Comparison of ENCODE assay signal across 1 cellular context in the genomic region with DNA sequence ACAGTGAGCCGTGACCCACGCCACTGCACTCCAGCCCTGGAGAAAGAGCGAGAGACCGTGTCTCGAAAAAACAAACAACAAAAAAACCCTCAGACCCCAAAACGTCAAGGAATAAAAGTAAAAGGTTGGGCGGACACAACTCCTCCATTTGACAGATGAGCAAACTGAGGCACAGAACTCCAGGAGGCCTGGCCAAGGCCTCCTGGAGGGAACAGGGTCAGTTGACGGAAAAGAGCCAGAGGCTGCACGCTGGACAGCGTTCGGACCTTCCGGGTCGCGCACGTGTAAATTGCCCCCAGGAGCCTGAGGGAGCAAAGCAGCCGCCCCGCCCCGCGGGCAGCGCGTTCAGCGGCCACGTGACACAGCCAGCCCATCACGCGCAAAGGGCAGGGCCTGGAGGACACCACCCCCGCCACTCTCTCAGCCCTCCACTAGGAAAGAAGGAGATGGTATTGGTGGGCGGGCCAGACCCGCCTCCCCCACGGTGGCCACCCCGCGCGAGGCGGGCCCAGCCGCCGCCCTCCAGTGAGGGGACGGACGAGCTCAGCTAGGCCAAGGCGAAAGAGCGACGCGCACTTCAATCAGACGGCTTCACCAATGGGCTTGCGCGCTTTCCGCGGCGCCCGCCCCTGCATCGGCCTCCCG.
A peak's percentile ranks its signal among the peaks of the same experiment; 100 is the strongest.
TF ChIP-seq lines count a peak whose summit lies in the region.

No MANE protein-coding gene starts in this region.

TF ChIP-seq in HepG2, 621 proteins besides CTCF, POLR2A, EP300 and RAD21 (continued from another document and continues in another):
- TF ChIP-seq, protein P1, sequence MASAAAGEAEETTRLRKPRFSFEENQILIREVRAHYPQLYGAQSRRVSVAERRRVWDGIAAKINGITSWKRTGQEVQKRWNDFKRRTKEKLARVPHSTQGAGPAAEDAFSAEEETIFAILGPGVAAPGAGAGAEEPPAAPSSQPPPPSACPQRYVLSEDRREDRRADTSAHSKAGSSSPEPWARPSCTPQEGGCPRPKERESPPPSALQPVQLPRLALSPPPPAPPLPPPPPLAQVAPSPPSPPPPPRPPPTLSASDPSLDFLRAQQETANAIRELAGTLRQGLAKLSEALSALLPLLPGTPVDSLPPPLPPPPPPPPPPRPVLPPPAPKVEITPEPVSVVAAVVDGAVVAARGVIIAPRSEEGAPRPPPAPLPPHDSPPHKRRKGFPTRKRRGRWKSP (CRISPR knock-in tag; IDR thresholded peaks at IDR 0.05), result peak; percentile 72; the same call in 1 of the 2 replicates
- no peak for TF ChIP-seq ZNF776 (CRISPR knock-in tag; IDR thresholded peaks at IDR 0.05)
- TF ChIP-seq, protein P2, sequence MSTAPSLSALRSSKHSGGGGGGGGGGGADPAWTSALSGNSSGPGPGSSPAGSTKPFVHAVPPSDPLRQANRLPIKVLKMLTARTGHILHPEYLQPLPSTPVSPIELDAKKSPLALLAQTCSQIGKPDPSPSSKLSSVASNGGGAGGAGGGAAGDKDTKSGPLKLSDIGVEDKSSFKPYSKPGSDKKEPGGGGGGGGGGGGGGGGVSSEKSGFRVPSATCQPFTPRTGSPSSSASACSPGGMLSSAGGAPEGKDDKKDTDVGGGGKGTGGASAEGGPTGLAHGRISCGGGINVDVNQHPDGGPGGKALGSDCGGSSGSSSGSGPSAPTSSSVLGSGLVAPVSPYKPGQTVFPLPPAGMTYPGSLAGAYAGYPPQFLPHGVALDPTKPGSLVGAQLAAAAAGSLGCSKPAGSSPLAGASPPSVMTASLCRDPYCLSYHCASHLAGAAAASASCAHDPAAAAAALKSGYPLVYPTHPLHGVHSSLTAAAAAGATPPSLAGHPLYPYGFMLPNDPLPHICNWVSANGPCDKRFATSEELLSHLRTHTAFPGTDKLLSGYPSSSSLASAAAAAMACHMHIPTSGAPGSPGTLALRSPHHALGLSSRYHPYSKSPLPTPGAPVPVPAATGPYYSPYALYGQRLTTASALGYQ (CRISPR knock-in tag; IDR thresholded peaks at IDR 0.05), result no peak; the same call in 1 of the 2 replicates
- TF ChIP-seq MBD4 (IDR thresholded peaks at IDR 0.05; ENCODE audit: borderline replicate concordance, low read length), result no peak
- TF ChIP-seq MTF2 (CRISPR knock-in tag; IDR thresholded peaks at IDR 0.05; ENCODE audit: borderline replicate concordance), result no peak; the same call in 1 of the 2 replicates
- peak; percentile 76; the same call in 1 of the 2 replicates for TF ChIP-seq HOXA5 (CRISPR knock-in tag; IDR thresholded peaks at IDR 0.05)
- no peak for TF ChIP-seq MATR3 (CRISPR knock-in tag; IDR thresholded peaks at IDR 0.05)
- TF ChIP-seq ZMYM2 (CRISPR knock-in tag; IDR thresholded peaks at IDR 0.05), result peak; percentile 44; the same call in 1 of the 2 replicates
- no peak for TF ChIP-seq SMYD3 (CRISPR knock-in tag; IDR thresholded peaks at IDR 0.05)
- no peak for TF ChIP-seq YY1 (IDR thresholded peaks at IDR 0.05; ENCODE audit: insufficient read depth, insufficient replicate concordance, low read depth, low read length)
- TF ChIP-seq TRIM24 (CRISPR knock-in tag; IDR thresholded peaks at IDR 0.05), result no peak
- TF ChIP-seq, protein P3, sequence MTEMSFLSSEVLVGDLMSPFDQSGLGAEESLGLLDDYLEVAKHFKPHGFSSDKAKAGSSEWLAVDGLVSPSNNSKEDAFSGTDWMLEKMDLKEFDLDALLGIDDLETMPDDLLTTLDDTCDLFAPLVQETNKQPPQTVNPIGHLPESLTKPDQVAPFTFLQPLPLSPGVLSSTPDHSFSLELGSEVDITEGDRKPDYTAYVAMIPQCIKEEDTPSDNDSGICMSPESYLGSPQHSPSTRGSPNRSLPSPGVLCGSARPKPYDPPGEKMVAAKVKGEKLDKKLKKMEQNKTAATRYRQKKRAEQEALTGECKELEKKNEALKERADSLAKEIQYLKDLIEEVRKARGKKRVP (CRISPR knock-in tag; IDR thresholded peaks at IDR 0.05), result no peak
- peak; percentile 93 for TF ChIP-seq BHLHE40 (IDR thresholded peaks at IDR 0.05; ENCODE audit: low read length)
- TF ChIP-seq, protein P4, sequence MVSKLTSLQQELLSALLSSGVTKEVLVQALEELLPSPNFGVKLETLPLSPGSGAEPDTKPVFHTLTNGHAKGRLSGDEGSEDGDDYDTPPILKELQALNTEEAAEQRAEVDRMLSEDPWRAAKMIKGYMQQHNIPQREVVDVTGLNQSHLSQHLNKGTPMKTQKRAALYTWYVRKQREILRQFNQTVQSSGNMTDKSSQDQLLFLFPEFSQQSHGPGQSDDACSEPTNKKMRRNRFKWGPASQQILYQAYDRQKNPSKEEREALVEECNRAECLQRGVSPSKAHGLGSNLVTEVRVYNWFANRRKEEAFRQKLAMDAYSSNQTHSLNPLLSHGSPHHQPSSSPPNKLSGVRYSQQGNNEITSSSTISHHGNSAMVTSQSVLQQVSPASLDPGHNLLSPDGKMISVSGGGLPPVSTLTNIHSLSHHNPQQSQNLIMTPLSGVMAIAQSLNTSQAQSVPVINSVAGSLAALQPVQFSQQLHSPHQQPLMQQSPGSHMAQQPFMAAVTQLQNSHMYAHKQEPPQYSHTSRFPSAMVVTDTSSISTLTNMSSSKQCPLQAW (CRISPR knock-in tag; IDR thresholded peaks at IDR 0.05), result peak; percentile 32; the same call in 1 of the 2 replicates
- TF ChIP-seq, protein P5, sequence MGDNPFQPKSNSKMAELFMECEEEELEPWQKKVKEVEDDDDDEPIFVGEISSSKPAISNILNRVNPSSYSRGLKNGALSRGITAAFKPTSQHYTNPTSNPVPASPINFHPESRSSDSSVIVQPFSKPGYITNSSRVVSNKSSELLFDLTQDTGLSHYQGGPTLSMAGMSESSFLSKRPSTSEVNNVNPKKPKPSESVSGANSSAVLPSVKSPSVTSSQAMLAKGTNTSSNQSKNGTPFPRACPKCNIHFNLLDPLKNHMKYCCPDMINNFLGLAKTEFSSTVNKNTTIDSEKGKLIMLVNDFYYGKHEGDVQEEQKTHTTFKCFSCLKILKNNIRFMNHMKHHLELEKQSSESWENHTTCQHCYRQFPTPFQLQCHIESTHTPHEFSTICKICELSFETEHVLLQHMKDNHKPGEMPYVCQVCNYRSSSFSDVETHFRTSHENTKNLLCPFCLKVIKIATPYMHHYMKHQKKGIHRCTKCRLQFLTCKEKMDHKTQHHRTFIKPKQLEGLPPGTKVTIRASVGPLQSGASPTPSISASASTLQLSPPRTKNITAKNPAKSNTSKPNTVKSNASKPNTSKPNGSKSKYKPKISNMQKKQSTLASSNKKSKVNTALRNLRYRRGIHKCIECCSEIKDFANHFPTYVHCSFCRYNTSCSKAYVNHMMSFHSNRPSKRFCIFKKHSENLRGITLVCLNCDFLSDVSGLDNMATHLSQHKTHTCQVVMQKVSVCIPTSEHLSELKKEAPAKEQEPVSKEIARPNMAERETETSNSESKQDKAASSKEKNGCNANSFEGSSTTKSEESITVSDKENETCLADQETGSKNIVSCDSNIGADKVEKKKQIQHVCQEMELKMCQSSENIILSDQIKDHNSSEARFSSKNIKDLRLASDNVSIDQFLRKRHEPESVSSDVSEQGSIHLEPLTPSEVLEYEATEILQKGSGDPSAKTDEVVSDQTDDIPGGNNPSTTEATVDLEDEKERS (CRISPR knock-in tag; IDR thresholded peaks at IDR 0.05), result peak; percentile 82; the same call in 1 of the 2 replicates
- TF ChIP-seq ZNF451 (CRISPR knock-in tag; IDR thresholded peaks at IDR 0.05), result no peak
- no peak for TF ChIP-seq SMARCC2 (IDR thresholded peaks at IDR 0.05)
- TF ChIP-seq ZNF20 (CRISPR knock-in tag; IDR thresholded peaks at IDR 0.05), result no peak
- no peak for TF ChIP-seq CENPX (CRISPR knock-in tag; IDR thresholded peaks at IDR 0.05)
- TF ChIP-seq SRF (IDR thresholded peaks at IDR 0.05; ENCODE audit: low read depth, low read length), result no peak
- TF ChIP-seq, protein P6, sequence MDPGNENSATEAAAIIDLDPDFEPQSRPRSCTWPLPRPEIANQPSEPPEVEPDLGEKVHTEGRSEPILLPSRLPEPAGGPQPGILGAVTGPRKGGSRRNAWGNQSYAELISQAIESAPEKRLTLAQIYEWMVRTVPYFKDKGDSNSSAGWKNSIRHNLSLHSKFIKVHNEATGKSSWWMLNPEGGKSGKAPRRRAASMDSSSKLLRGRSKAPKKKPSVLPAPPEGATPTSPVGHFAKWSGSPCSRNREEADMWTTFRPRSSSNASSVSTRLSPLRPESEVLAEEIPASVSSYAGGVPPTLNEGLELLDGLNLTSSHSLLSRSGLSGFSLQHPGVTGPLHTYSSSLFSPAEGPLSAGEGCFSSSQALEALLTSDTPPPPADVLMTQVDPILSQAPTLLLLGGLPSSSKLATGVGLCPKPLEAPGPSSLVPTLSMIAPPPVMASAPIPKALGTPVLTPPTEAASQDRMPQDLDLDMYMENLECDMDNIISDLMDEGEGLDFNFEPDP (CRISPR knock-in tag; conservative IDR thresholded peaks at IDR 0.05), result no peak
- no peak for TF ChIP-seq ZBTB8A (CRISPR knock-in tag; IDR thresholded peaks at IDR 0.05; ENCODE audit: borderline replicate concordance, low read depth)
- TF ChIP-seq ZNF629 (CRISPR knock-in tag; conservative IDR thresholded peaks at IDR 0.05), result peak; percentile 98
- TF ChIP-seq SETDB1 (CRISPR knock-in tag; IDR thresholded peaks at IDR 0.05; ENCODE audit: borderline replicate concordance), result no peak
- no peak for TF ChIP-seq ZNF44 (CRISPR knock-in tag; IDR thresholded peaks at IDR 0.05)
- no peak for TF ChIP-seq SUZ12 (IDR thresholded peaks at IDR 0.05; ENCODE audit: low read depth, low read length)
- TF ChIP-seq, protein P7, sequence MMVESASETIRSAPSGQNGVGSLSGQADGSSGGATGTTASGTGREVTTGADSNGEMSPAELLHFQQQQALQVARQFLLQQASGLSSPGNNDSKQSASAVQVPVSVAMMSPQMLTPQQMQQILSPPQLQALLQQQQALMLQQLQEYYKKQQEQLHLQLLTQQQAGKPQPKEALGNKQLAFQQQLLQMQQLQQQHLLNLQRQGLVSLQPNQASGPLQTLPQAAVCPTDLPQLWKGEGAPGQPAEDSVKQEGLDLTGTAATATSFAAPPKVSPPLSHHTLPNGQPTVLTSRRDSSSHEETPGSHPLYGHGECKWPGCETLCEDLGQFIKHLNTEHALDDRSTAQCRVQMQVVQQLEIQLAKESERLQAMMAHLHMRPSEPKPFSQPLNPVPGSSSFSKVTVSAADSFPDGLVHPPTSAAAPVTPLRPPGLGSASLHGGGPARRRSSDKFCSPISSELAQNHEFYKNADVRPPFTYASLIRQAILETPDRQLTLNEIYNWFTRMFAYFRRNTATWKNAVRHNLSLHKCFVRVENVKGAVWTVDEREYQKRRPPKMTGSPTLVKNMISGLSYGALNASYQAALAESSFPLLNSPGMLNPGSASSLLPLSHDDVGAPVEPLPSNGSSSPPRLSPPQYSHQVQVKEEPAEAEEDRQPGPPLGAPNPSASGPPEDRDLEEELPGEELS (CRISPR knock-in tag; IDR thresholded peaks at IDR 0.05), result peak; percentile 64
- peak; percentile 81; the same call in 1 of the 2 replicates for TF ChIP-seq ZIK1 (CRISPR knock-in tag; IDR thresholded peaks at IDR 0.05; ENCODE audit: borderline replicate concordance, low read depth)
- TF ChIP-seq SRSF9 (IDR thresholded peaks at IDR 0.05; ENCODE audit: borderline replicate concordance, insufficient read depth, low read depth, low read length, poor library complexity, severe bottlenecking), result no peak
- TF ChIP-seq ZNF703 (CRISPR knock-in tag; IDR thresholded peaks at IDR 0.05; ENCODE audit: borderline replicate concordance), result no peak; the same call in 1 of the 2 replicates
- TF ChIP-seq ELF4 (CRISPR knock-in tag; IDR thresholded peaks at IDR 0.05; ENCODE audit: borderline replicate concordance), result no peak
- 0 out of 2 replicates have a peak, but pooled peaks have one; percentile 17 for TF ChIP-seq ZNF761 (CRISPR knock-in tag; conservative IDR thresholded peaks at IDR 0.05)
- TF ChIP-seq, protein P8, sequence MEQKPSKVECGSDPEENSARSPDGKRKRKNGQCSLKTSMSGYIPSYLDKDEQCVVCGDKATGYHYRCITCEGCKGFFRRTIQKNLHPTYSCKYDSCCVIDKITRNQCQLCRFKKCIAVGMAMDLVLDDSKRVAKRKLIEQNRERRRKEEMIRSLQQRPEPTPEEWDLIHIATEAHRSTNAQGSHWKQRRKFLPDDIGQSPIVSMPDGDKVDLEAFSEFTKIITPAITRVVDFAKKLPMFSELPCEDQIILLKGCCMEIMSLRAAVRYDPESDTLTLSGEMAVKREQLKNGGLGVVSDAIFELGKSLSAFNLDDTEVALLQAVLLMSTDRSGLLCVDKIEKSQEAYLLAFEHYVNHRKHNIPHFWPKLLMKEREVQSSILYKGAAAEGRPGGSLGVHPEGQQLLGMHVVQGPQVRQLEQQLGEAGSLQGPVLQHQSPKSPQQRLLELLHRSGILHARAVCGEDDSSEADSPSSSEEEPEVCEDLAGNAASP (CRISPR knock-in tag; IDR thresholded peaks at IDR 0.05; ENCODE audit: borderline replicate concordance), result peak; percentile 57
- 0 out of 2 replicates have a peak, but pooled peaks have one; percentile 49 for TF ChIP-seq ZNF337 (CRISPR knock-in tag; IDR thresholded peaks at IDR 0.05; ENCODE audit: borderline replicate concordance, low read depth)
- TF ChIP-seq SRY (CRISPR knock-in tag; IDR thresholded peaks at IDR 0.05), result 0 out of 2 replicates have a peak, but pooled peaks have one; percentile 54
- TF ChIP-seq CAMTA2 (CRISPR knock-in tag; IDR thresholded peaks at IDR 0.05; ENCODE audit: borderline replicate concordance), result no peak
- TF ChIP-seq, protein P9, sequence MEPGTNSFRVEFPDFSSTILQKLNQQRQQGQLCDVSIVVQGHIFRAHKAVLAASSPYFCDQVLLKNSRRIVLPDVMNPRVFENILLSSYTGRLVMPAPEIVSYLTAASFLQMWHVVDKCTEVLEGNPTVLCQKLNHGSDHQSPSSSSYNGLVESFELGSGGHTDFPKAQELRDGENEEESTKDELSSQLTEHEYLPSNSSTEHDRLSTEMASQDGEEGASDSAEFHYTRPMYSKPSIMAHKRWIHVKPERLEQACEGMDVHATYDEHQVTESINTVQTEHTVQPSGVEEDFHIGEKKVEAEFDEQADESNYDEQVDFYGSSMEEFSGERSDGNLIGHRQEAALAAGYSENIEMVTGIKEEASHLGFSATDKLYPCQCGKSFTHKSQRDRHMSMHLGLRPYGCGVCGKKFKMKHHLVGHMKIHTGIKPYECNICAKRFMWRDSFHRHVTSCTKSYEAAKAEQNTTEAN (CRISPR knock-in tag; conservative IDR thresholded peaks at IDR 0.05), result peak; percentile 90
- TF ChIP-seq, protein P10, sequence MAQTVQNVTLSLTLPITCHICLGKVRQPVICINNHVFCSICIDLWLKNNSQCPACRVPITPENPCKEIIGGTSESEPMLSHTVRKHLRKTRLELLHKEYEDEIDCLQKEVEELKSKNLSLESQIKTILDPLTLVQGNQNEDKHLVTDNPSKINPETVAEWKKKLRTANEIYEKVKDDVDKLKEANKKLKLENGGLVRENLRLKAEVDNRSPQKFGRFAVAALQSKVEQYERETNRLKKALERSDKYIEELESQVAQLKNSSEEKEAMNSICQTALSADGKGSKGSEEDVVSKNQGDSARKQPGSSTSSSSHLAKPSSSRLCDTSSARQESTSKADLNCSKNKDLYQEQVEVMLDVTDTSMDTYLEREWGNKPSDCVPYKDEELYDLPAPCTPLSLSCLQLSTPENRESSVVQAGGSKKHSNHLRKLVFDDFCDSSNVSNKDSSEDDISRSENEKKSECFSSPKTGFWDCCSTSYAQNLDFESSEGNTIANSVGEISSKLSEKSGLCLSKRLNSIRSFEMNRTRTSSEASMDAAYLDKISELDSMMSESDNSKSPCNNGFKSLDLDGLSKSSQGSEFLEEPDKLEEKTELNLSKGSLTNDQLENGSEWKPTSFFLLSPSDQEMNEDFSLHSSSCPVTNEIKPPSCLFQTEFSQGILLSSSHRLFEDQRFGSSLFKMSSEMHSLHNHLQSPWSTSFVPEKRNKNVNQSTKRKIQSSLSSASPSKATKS (CRISPR knock-in tag; IDR thresholded peaks at IDR 0.05), result no peak
- peak; percentile 81 for TF ChIP-seq KDM3A (CRISPR knock-in tag; IDR thresholded peaks at IDR 0.05; ENCODE audit: low read depth)
- TF ChIP-seq ZFY (CRISPR knock-in tag; IDR thresholded peaks at IDR 0.05), result no peak
- TF ChIP-seq ZNF101 (CRISPR knock-in tag; IDR thresholded peaks at IDR 0.05; ENCODE audit: borderline replicate concordance, low read depth), result no peak
- TF ChIP-seq ZNF33B (CRISPR knock-in tag; IDR thresholded peaks at IDR 0.05), result no peak
- no peak for TF ChIP-seq PTBP1 (IDR thresholded peaks at IDR 0.05; ENCODE audit: low read depth, low read length, poor library complexity, severe bottlenecking)
- no peak for TF ChIP-seq ZKSCAN5 (CRISPR knock-in tag; IDR thresholded peaks at IDR 0.05)
